In genomic region chr9:37950561-37950960, GRCh38 we compare ENCODE assay signal across 16 cellular contexts.
"Had no signal": no experiment of that assay in that cellular context is flagged by ENCODE, and none has a peak within 500 bp of the region (broad histone marks: within the 10 kb centered on the region; RNA-seq: fewer than 3 reads in every experiment).

No MANE protein-coding gene starts in this region.

- H3K27me3 ChIP-seq: foreskin keratinocyte, spleen, suprapubic skin had no signal

- H3K4me3 ChIP-seq: spleen, suprapubic skin had no signal

- H3K27ac ChIP-seq: foreskin keratinocyte, spleen had no signal

- H3K9me3 ChIP-seq: spleen, suprapubic skin had no signal

- H3K9me3 Mint-ChIP-seq: activated T-cell treated with anti-CD3 and anti-CD28 coated beads, Interleukin-2, amount 50 U/mL, for 24 hours; type B pancreatic cell had no signal

- H3K4me3 Mint-ChIP-seq: activated CD8-positive, alpha-beta memory T cell treated with anti-CD3 and anti-CD28 coated beads, Interleukin-2, amount 10 ng/mL, durations not matched to agents 7 days and 5 days; activated T-cell treated with anti-CD3 and anti-CD28 coated beads, Interleukin-2, amount 50 U/mL, for 24 hours; type B pancreatic cell had no signal

- ATAC-seq: activated CD8-positive, alpha-beta memory T cell treated with anti-CD3 and anti-CD28 coated beads, Interleukin-2, amount 10 ng/mL, durations not matched to agents 7 days and 5 days; activated naive CD4-positive, alpha-beta T cell treated with anti-CD3 and anti-CD28 coated beads, Interleukin-2, amount 50 U/mL, for 72 hours; foreskin keratinocyte; right cardiac atrium; stimulated activated naive CD8-positive, alpha-beta T cell treated with anti-CD3 and anti-CD28 coated beads, Interleukin-15, Interleukin-2, amounts not matched to agents 100 U/mL and 50 U/mL, for 24 hours had no signal

- H3K27me3 Mint-ChIP-seq: activated CD8-positive, alpha-beta memory T cell treated with anti-CD3 and anti-CD28 coated beads, Interleukin-2, amount 10 ng/mL, durations not matched to agents 7 days and 5 days; activated T-cell treated with anti-CD3 and anti-CD28 coated beads, Interleukin-2, amount 50 U/mL, for 24 hours; type B pancreatic cell had no signal

- H3K36me3 Mint-ChIP-seq: activated CD8-positive, alpha-beta memory T cell treated with anti-CD3 and anti-CD28 coated beads, Interleukin-2, amount 10 ng/mL, durations not matched to agents 7 days and 5 days had no signal

- H3K27ac Mint-ChIP-seq: activated CD8-positive, alpha-beta memory T cell treated with anti-CD3 and anti-CD28 coated beads, Interleukin-2, amount 10 ng/mL, durations not matched to agents 7 days and 5 days; activated T-cell treated with anti-CD3 and anti-CD28 coated beads, Interleukin-2, amount 50 U/mL, for 24 hours; type B pancreatic cell had no signal

- DNase-seq: activated CD4-positive, alpha-beta T cell treated with anti-CD3 and anti-CD28 coated beads for 1 hour; activated CD4-positive, alpha-beta T cell treated with anti-CD3 and anti-CD28 coated beads, Interleukin-2, amount 50 U/mL, for 48 hours; activated CD8-positive, alpha-beta memory T cell treated with anti-CD3 and anti-CD28 coated beads, Interleukin-2, amount 10 ng/mL, durations not matched to agents 7 days and 5 days; activated effector memory CD4-positive, alpha-beta T cell treated with anti-CD3 and anti-CD28 coated beads, Interleukin-2, amount 50 U/mL, for 16 hours; activated T-cell treated with anti-CD3 and anti-CD28 coated beads, Interleukin-2, amount 50 U/mL, for 24 hours; amniotic stem cell; foreskin keratinocyte; head of caudate nucleus; mammary epithelial cell; spleen; stimulated activated CD4-positive, alpha-beta T cell treated with anti-CD3 and anti-CD28 coated beads, Interleukin-2, amount 100 ng/mL, for 24 hours; stimulated activated naive CD8-positive, alpha-beta T cell treated with anti-CD3 and anti-CD28 coated beads, Interleukin-15, Interleukin-2, amounts not matched to agents 100 U/mL and 50 U/mL, for 24 hours had no signal
